8 cellular contexts compared by ENCODE assay signal in genomic region chrX:4547218-4547836, GRCh38.
DNase-seq lines count a peak whose midpoint lies in the region; ATAC-seq, FAIRE-seq and TF ChIP-seq lines count a peak whose summit lies in the region.

No MANE protein-coding gene starts in this region.

- no peak for DNase-seq in BJ (ENCODE audit: low read depth)
- no peak for DNase-seq in GM18507 (ENCODE audit: extremely low spot score, insufficient read length, low read depth)
- peak; percentile 36 for DNase-seq in WERI-Rb-1
- peak; percentile 58 for DNase-seq in ecto neural progenitor cell (ENCODE audit: low spot score)
- peak; percentile 21 to 42 for DNase-seq in memory B cell (ENCODE audit: low spot score in 2 of 2)
- peak in 37 of 49 donors; percentile 0 to 50 (median 9) for DNase-seq in substantia nigra (lab: John Stamatoyannopoulos, UW)
- DNase-seq in RCC 7860 (ENCODE audit: low spot score) = no peak

- no peak overlapping the region for H3K27ac Mint-ChIP-seq in memory B cell

- no peaks in the 10 kb centered on the region for H3K9me3 Mint-ChIP-seq in memory B cell

- TF ChIP-seq CTCF in BJ (IDR thresholded peaks at IDR 0.05; ENCODE audit: insufficient read depth, low read depth, low read length) (peak; percentile 64), KMS-11 (conservative IDR thresholded peaks at IDR 0.05; ENCODE audit: low read depth, low read length) (peak; percentile 91), WERI-Rb-1 (IDR thresholded peaks at IDR 0.05; ENCODE audit: low read depth, low read length) (peak; percentile 79)

- H3K4me3 Mint-ChIP-seq in memory B cell = no peak overlapping the region

- no peak overlapping the region for H3K4me3 ChIP-seq in BJ (ENCODE audit: low read depth, low read length)
- H3K4me3 ChIP-seq in KMS-11 (IDR thresholded peaks at IDR 0.05; ENCODE audit: insufficient read depth, low read depth, low read length) = no peak overlapping the region
- no peak overlapping the region for H3K4me3 ChIP-seq in WERI-Rb-1 (ENCODE audit: low read depth, low read length)

- no peaks in the 10 kb centered on the region for H3K4me1 ChIP-seq in KMS-11 (ENCODE audit: low read depth, poor library complexity, severe bottlenecking)

- no peaks in the 10 kb centered on the region for H4K20me1 ChIP-seq in KMS-11 (ENCODE audit: insufficient read depth)

- H3K27me3 Mint-ChIP-seq in memory B cell = no peaks in the 10 kb centered on the region

- H3K27me3 ChIP-seq in BJ (ENCODE audit: control insufficient read depth, insufficient read depth, low read length) (no peaks in the 10 kb centered on the region), KMS-11 (ENCODE audit: insufficient read depth, low read depth) (no peaks in the 10 kb centered on the region), WERI-Rb-1 (ENCODE audit: insufficient read depth, low read depth, severe bottlenecking) (peaks cover 24% of the 10 kb centered on the region)

- H3K4me2 ChIP-seq in KMS-11 = no peak overlapping the region

- no peak overlapping the region for H3K9ac ChIP-seq in KMS-11

- ATAC-seq in memory B cell (ENCODE audit: low read depth) = no peak

- H3K36me3 ChIP-seq in BJ (ENCODE audit: control insufficient read depth, insufficient read depth, low read length) (no peaks in the 10 kb centered on the region), KMS-11 (ENCODE audit: insufficient read depth) (no peaks in the 10 kb centered on the region), WERI-Rb-1 (no peaks in the 10 kb centered on the region)

- no peaks in the 10 kb centered on the region for H3K9me3 ChIP-seq in WERI-Rb-1 (ENCODE audit: severe bottlenecking)

- H2AFZ ChIP-seq in KMS-11 (ENCODE audit: low read depth) = no peak overlapping the region

- no peaks in the 10 kb centered on the region for H3K79me2 ChIP-seq in KMS-11 (ENCODE audit: insufficient read depth, low read depth)

- H3K27ac ChIP-seq in KMS-11 (no peak overlapping the region), WERI-Rb-1 (no peak overlapping the region), substantia nigra (ENCODE audit: low read depth, low read length, poor library complexity, severe bottlenecking) (no peak overlapping the region)

- no peaks in the 10 kb centered on the region for H3K36me3 Mint-ChIP-seq in memory B cell

- no peaks in the 10 kb centered on the region for H3K4me1 Mint-ChIP-seq in memory B cell

- peak; percentile 88 for FAIRE-seq in GM18507 (lab: Jason Lieb, UNC)
- no peak for FAIRE-seq in RCC 7860 (lab: Jason Lieb, UNC)

- POLR2A ChIA-PET in BJ (lab: Charles Lee) = no interaction called here

- CTCF ChIA-PET in BJ (lab: Yijun Ruan, JAX) = no interaction called here

Comparison
In these comparisons a context has a peak if more than half of its experiments do, and no peak if none do; other contexts are left out.
1. DNase-seq: peak in WERI-Rb-1 (single experiment), ecto neural progenitor cell (single experiment), memory B cell (2 of 2) and substantia nigra (37 of 49); none in BJ (single experiment), GM18507 (single experiment) and RCC 7860 (single experiment).
2. Peak in every context shown above with its lines, with median percentiles within 50 percentile points of each other: CTCF ChIP-seq.